19 cellular contexts compared by ENCODE assay signal in the genomic region with DNA sequence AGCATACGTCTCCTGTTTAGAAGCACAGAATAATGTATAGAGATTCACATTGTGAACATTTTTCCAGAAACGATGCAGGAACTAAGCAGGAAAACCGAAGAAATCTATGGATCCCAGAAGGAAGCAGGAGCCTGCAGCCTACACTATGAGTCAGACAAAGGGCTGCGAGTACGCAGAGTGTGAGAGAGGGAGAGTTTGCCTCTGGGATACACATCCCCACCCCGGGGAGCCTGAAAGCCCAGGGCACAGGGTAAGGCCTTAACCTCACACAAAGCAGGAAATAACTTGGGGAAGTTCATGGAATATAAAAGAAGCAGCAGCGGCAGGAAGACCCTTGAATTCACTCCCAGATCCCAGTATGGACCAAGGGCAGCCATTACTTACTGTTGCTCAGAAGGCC.
"Had no signal": no experiment of that assay in that cellular context is flagged by ENCODE, and none has a peak within 500 bp of the region (broad histone marks: within the 10 kb centered on the region; RNA-seq: fewer than 3 reads in every experiment).

No MANE protein-coding gene starts in this region.

- H3K4me1 ChIP-seq: gastrocnemius medialis, left lung, lower lobe of right lung, right atrium auricular region, stomach, transverse colon had no signal

- H3K4me3 Mint-ChIP-seq: effector memory CD8-positive, alpha-beta T cell; immature natural killer cell; naive B cell; nephron had no signal

- ATAC-seq: effector memory CD8-positive, alpha-beta T cell; gastrocnemius medialis; left lung had no signal

- H3K36me3 Mint-ChIP-seq: immature natural killer cell, naive B cell had no signal

- H3K9me3 ChIP-seq: gastrocnemius medialis, lower lobe of right lung, right atrium auricular region, thoracic aorta, transverse colon had no signal

- H3K27me3 Mint-ChIP-seq: effector memory CD8-positive, alpha-beta T cell; naive B cell had no signal

- H3K27ac Mint-ChIP-seq: effector memory CD8-positive, alpha-beta T cell; immature natural killer cell; naive B cell; nephron had no signal

- H3K27me3 ChIP-seq: gastrocnemius medialis, left lung, right atrium auricular region, stomach, transverse colon had no signal

- H3K4me3 ChIP-seq: gastrocnemius medialis, left lung, lower lobe of right lung, right atrium auricular region, stomach, thoracic aorta, transverse colon had no signal

- H3K27ac ChIP-seq: gastrocnemius medialis, left lung, lower lobe of right lung, right atrium auricular region, stomach, thoracic aorta, transverse colon had no signal

- H3K9me3 Mint-ChIP-seq: nephron had no signal

- H3K36me3 ChIP-seq: gastrocnemius medialis, left lung, lower lobe of right lung, right atrium auricular region, stomach, thoracic aorta, transverse colon had no signal

- H3K4me1 Mint-ChIP-seq: immature natural killer cell, naive B cell, nephron had no signal

- DNase-seq: effector memory CD8-positive, alpha-beta T cell; gastrocnemius medialis; glutamatergic neuron; immature natural killer cell; left lung; lower lobe of right lung; mesenchymal stem cell; midbrain; naive B cell; posterior cingulate gyrus; small intestine; stimulated activated CD4-positive, alpha-beta T cell treated with anti-CD3 and anti-CD28 coated beads, Interleukin-12 subunit alpha, Interleukin-12 subunit beta, amount 100 ng/mL, for 4 hours; stimulated activated naive CD4-positive, alpha-beta T cell; stomach; substantia nigra; transverse colon had no signal
